ENCODE assay signal across 8 cellular contexts in genomic region chr1:153880962-153881361, GRCh38. TPM values are rescaled to one million over a fixed set of nuclear protein-coding genes. Genes with fewer than 3 reads are reported as not detected.
A peak's percentile ranks its signal among the peaks of the same experiment; 100 is the strongest.
DNase-seq lines count a peak whose midpoint lies in the region; ATAC-seq and TF ChIP-seq lines count a peak whose summit lies in the region.

No MANE protein-coding gene starts in this region.

- no peak overlapping the region for H3K4me3 ChIP-seq in H7 (ENCODE audit: insufficient read depth, low read depth, low read length)

- H3K36me3 ChIP-seq in H7 (replicated peaks; ENCODE audit: control insufficient read depth, insufficient read depth, low read length) = no peaks in the 10 kb centered on the region

- H3K4me1 Mint-ChIP-seq in endothelial cell (ENCODE audit: unreplicated experiment) = no peaks in the 10 kb centered on the region
- H3K4me1 Mint-ChIP-seq in mesothelial cell of epicardium = peaks cover 4% of the 10 kb centered on the region

- no peak overlapping the region for H3K4me3 Mint-ChIP-seq in endothelial cell (ENCODE audit: unreplicated experiment)
- H3K4me3 Mint-ChIP-seq in mesothelial cell of epicardium = no peak overlapping the region

- H3K27ac Mint-ChIP-seq in endothelial cell (ENCODE audit: unreplicated experiment) (no peak overlapping the region), mesothelial cell of epicardium (no peak overlapping the region)

- H3K27me3 ChIP-seq in H7 (ENCODE audit: control insufficient read depth, insufficient read depth, low read length) = no peaks in the 10 kb centered on the region

- DNase-seq in Ammon's horn (ENCODE audit: low spot score) (peak; percentile 96), NCI-H1092 (lab: John Stamatoyannopoulos, UW) (peak; percentile 99), T follicular helper cell (ENCODE audit: low read depth) (peak; percentile 2), endothelial cell (ENCODE audit: low spot score) (peak; percentile 41), mesothelial cell of epicardium (ENCODE audit: low spot score in 2 of 2, unreplicated experiment in 2 of 2) (peak; percentile 88 to 93), stromal cell of bone marrow (ENCODE audit: low read depth) (peak; percentile 91), H7 (no peak)

- H3K36me3 Mint-ChIP-seq in endothelial cell (ENCODE audit: low read depth, unreplicated experiment) (no peaks in the 10 kb centered on the region), mesothelial cell of epicardium (peaks cover 5% of the 10 kb centered on the region)

- H3K9me3 Mint-ChIP-seq in endothelial cell (ENCODE audit: unreplicated experiment) = no peaks in the 10 kb centered on the region
- no peaks in the 10 kb centered on the region for H3K9me3 Mint-ChIP-seq in mesothelial cell of epicardium

- no peak for ATAC-seq in GM21526 (IDR thresholded peaks at IDR 0.05; ENCODE audit: low FRiP score, unreplicated experiment)

- no peak for TF ChIP-seq CTCF in endothelial cell (IDR thresholded peaks at IDR 0.05; ENCODE audit: unreplicated experiment)
- TF ChIP-seq CTCF in mesothelial cell of epicardium (IDR thresholded peaks at IDR 0.05; ENCODE audit: unreplicated experiment) = no peak

- H3K27me3 Mint-ChIP-seq in endothelial cell (ENCODE audit: unreplicated experiment) = peaks cover 2% of the 10 kb centered on the region
- no peaks in the 10 kb centered on the region for H3K27me3 Mint-ChIP-seq in mesothelial cell of epicardium (ENCODE audit: low read depth)

RNA-seq across cellular contexts. Expression of gene GATAD2B, which starts 41.8 kb away (rescaled TPM):
- total RNA-seq in endothelial cell (ENCODE audit: unreplicated experiment) (45.4 TPM), mesothelial cell of epicardium (77.2 to 83.3 TPM (median 77.3 TPM) in 3 replicates)
- 8.9 and 10.9 TPM in 2 replicates for total RNA-seq in H7 (2014; rRNA removed; shearing (Covaris generic))
